In genomic region chr5:154371687-154372086, GRCh38 we compare ENCODE assay signal across 13 cellular contexts.
DNase-seq lines count a peak whose midpoint lies in the region; ATAC-seq and TF ChIP-seq lines count a peak whose summit lies in the region.
"Had no signal": no experiment of that assay in that cellular context is flagged by ENCODE, and none has a peak within 500 bp of the region (broad histone marks: within the 10 kb centered on the region; RNA-seq: fewer than 3 reads in every experiment).

No MANE protein-coding gene starts in this region.

- POLR2A ChIA-PET in activated CD8-positive, alpha-beta T cell treated with anti-CD3 and anti-CD28 coated beads for 36 hours (lab: Charles Lee) = no interaction called here

- DNase-seq in A172 (ENCODE audit: low spot score) (peak; percentile 89), MV-4-11 (lab: John Stamatoyannopoulos, UW) (peak; percentile 58), epithelial cell of prostate (ENCODE audit: low read depth, low spot score) (peak; percentile 18), myocyte (ENCODE audit: low read depth) (peak; percentile 74), NCI-H1417 (lab: John Stamatoyannopoulos, UW) (no peak)
- DNase-seq in activated CD8-positive, alpha-beta T cell treated with anti-CD3 and anti-CD28 coated beads for 36 hours = no peak
- no peak for DNase-seq in activated CD4-positive, alpha-beta T cell treated with anti-CD3 and anti-CD28 coated beads, Interleukin-2, amount 10 ng/mL, durations not matched to agents 24 days and 14 days
- DNase-seq: GDM1; stimulated activated CD4-positive, alpha-beta T cell treated with anti-CD3 and anti-CD28 coated beads, Interleukin-1b, Interleukin-23, amount 100 ng/mL, for 48 hours; T-cell had no signal

- CTCF ChIA-PET in activated CD8-positive, alpha-beta T cell treated with anti-CD3 and anti-CD28 coated beads for 36 hours (lab: Charles Lee) = no interaction called here

- H3K36me3 Mint-ChIP-seq in activated CD8-positive, alpha-beta T cell treated with anti-CD3 and anti-CD28 coated beads for 36 hours (ENCODE audit: low read depth) = no peaks in the 10 kb centered on the region
- peaks cover 7% of the 10 kb centered on the region for H3K36me3 Mint-ChIP-seq in activated CD4-positive, alpha-beta T cell treated with anti-CD3 and anti-CD28 coated beads, Interleukin-2, amount 10 ng/mL, durations not matched to agents 24 days and 14 days (ENCODE audit: low read depth)

- no peaks in the 10 kb centered on the region for H3K9me3 Mint-ChIP-seq in activated CD8-positive, alpha-beta T cell treated with anti-CD3 and anti-CD28 coated beads for 36 hours
- no peaks in the 10 kb centered on the region for H3K9me3 Mint-ChIP-seq in activated CD4-positive, alpha-beta T cell treated with anti-CD3 and anti-CD28 coated beads, Interleukin-2, amount 10 ng/mL, durations not matched to agents 24 days and 14 days
- H3K9me3 Mint-ChIP-seq: brain, T-cell had no signal

- H3K27me3 Mint-ChIP-seq in activated CD8-positive, alpha-beta T cell treated with anti-CD3 and anti-CD28 coated beads for 36 hours = no peaks in the 10 kb centered on the region
- no peaks in the 10 kb centered on the region for H3K27me3 Mint-ChIP-seq in activated CD4-positive, alpha-beta T cell treated with anti-CD3 and anti-CD28 coated beads, Interleukin-2, amount 10 ng/mL, durations not matched to agents 24 days and 14 days
- H3K27me3 Mint-ChIP-seq: B cell, brain, T-cell had no signal

- H3K4me1 Mint-ChIP-seq in activated CD8-positive, alpha-beta T cell treated with anti-CD3 and anti-CD28 coated beads for 36 hours (ENCODE audit: low read depth) = no peaks in the 10 kb centered on the region
- H3K4me1 Mint-ChIP-seq in activated CD4-positive, alpha-beta T cell treated with anti-CD3 and anti-CD28 coated beads, Interleukin-2, amount 10 ng/mL, durations not matched to agents 24 days and 14 days = no peaks in the 10 kb centered on the region
- H3K4me1 Mint-ChIP-seq: B cell, T-cell had no signal

- no peak overlapping the region for H3K27ac ChIP-seq in epithelial cell of prostate

- no peak for TF ChIP-seq CTCF in activated CD8-positive, alpha-beta T cell treated with anti-CD3 and anti-CD28 coated beads for 36 hours (IDR thresholded peaks at IDR 0.05)

- no peak overlapping the region for H3K4me3 Mint-ChIP-seq in activated CD8-positive, alpha-beta T cell treated with anti-CD3 and anti-CD28 coated beads for 36 hours
- H3K4me3 Mint-ChIP-seq in activated CD4-positive, alpha-beta T cell treated with anti-CD3 and anti-CD28 coated beads, Interleukin-2, amount 10 ng/mL, durations not matched to agents 24 days and 14 days = no peak overlapping the region
- H3K4me3 Mint-ChIP-seq: B cell, brain, T-cell had no signal

- ATAC-seq in activated CD8-positive, alpha-beta T cell treated with anti-CD3 and anti-CD28 coated beads for 36 hours = no peak
- no peak for ATAC-seq in HG02610 (IDR thresholded peaks at IDR 0.05; ENCODE audit: unreplicated experiment)
- ATAC-seq: T-cell had no signal

- H3K27ac Mint-ChIP-seq in activated CD8-positive, alpha-beta T cell treated with anti-CD3 and anti-CD28 coated beads for 36 hours = no peak overlapping the region
- H3K27ac Mint-ChIP-seq in activated CD4-positive, alpha-beta T cell treated with anti-CD3 and anti-CD28 coated beads, Interleukin-2, amount 10 ng/mL, durations not matched to agents 24 days and 14 days = no peak overlapping the region
- H3K27ac Mint-ChIP-seq: B cell, T-cell had no signal

- intact Hi-C loops in activated CD8-positive, alpha-beta T cell treated with anti-CD3 and anti-CD28 coated beads for 36 hours (cut with micrococcal nuclease) = no loop called here
- intact Hi-C loops in activated CD4-positive, alpha-beta T cell treated with anti-CD3 and anti-CD28 coated beads, Interleukin-2, amount 10 ng/mL, durations not matched to agents 24 days and 14 days (cut with micrococcal nuclease) = no loop called here

Comparison
In these comparisons a context has a peak if more than half of its experiments do, and no peak if none do; other contexts are left out.
1. DNase-seq: peak in A172 (single experiment), MV-4-11 (single experiment), epithelial cell of prostate (single experiment) and myocyte (single experiment); none in activated CD8-positive, alpha-beta T cell treated with anti-CD3 and anti-CD28 coated beads for 36 hours (single experiment), NCI-H1417 (0 of 3) and activated CD4-positive, alpha-beta T cell treated with anti-CD3 and anti-CD28 coated beads, Interleukin-2, amount 10 ng/mL, durations not matched to agents 24 days and 14 days (single experiment).